Comparison of ENCODE assay signal across 19 cellular contexts in genomic region chr7:14786314-14786895, GRCh38.
DNase-seq lines count a peak whose midpoint lies in the region; ATAC-seq and TF ChIP-seq lines count a peak whose summit lies in the region.
"Had no signal": no experiment of that assay in that cellular context is flagged by ENCODE, and none has a peak within 500 bp of the region (broad histone marks: within the 10 kb centered on the region; RNA-seq: fewer than 3 reads in every experiment).

No MANE protein-coding gene starts in this region.

- 48 to 51% methylated on average over 9 of the region's 9 CpGs for WGBS in GM23248 (ENCODE audit: low coverage in 1 of 2, low lambda C conversion rate in 2 of 2, missing lambda C conversion rate in 2 of 2), 2 experiments

- ATAC-seq in WTC11 (peak; percentile 69), sciatic nerve (peak; percentile 39), T-helper 17 cell (no peak)
- ATAC-seq: K562 had no signal

- peaks cover 6% of the 10 kb centered on the region; the same call in 1 of the 2 replicates for H3K9me3 Mint-ChIP-seq in WTC11
- peaks cover 4% of the 10 kb centered on the region for H3K9me3 Mint-ChIP-seq in glutamatergic neuron (ENCODE audit: unreplicated experiment)
- H3K9me3 Mint-ChIP-seq in activated CD4-positive, alpha-beta memory T cell treated with anti-CD3 and anti-CD28 coated beads for 36 hours, result no peaks in the 10 kb centered on the region

- no peaks in the 10 kb centered on the region for H3K36me3 Mint-ChIP-seq in WTC11
- H3K36me3 Mint-ChIP-seq in glutamatergic neuron (ENCODE audit: unreplicated experiment), result no peaks in the 10 kb centered on the region
- H3K36me3 Mint-ChIP-seq in T-helper 17 cell (ENCODE audit: low read depth), result no peaks in the 10 kb centered on the region
- H3K36me3 Mint-ChIP-seq in activated CD4-positive, alpha-beta memory T cell treated with anti-CD3 and anti-CD28 coated beads for 36 hours, result no peaks in the 10 kb centered on the region

- H3K4me1 Mint-ChIP-seq in WTC11 (0 out of 2 replicates have a peak, but pooled peaks cover 5% of the 10 kb centered on the region), glutamatergic neuron (ENCODE audit: low read depth, unreplicated experiment) (peaks cover 11% of the 10 kb centered on the region), T-helper 17 cell (no peaks in the 10 kb centered on the region)
- H3K4me1 Mint-ChIP-seq in activated CD4-positive, alpha-beta memory T cell treated with anti-CD3 and anti-CD28 coated beads for 36 hours (ENCODE audit: low read depth), result no peaks in the 10 kb centered on the region

- no peak overlapping the region for H3K9ac ChIP-seq in GM23248
- H3K9ac ChIP-seq: BLaER1 treated with 17β-estradiol and CSF1 and Interleukin-3, amounts not matched to agents 10 nM and 100 nM had no signal

- H4K20me1 ChIP-seq in GM23248 (ENCODE audit: insufficient read depth), result no peaks in the 10 kb centered on the region
- H4K20me1 ChIP-seq: BLaER1 treated with 17β-estradiol and CSF1 and Interleukin-3, amounts not matched to agents 10 nM and 100 nM had no signal

- H3K4me3 ChIP-seq in GM23248, result no peak overlapping the region
- H3K4me3 ChIP-seq: BLaER1 treated with 17β-estradiol and CSF1 and Interleukin-3, amounts not matched to agents 10 nM and 100 nM; K562; MG63 had no signal

- no peaks in the 10 kb centered on the region for H3K27me3 ChIP-seq in GM23248 (replicated peaks; ENCODE audit: insufficient read depth)
- H3K27me3 ChIP-seq: BLaER1 treated with 17β-estradiol and CSF1 and Interleukin-3, amounts not matched to agents 10 nM and 100 nM; MG63 had no signal

- H3K4me2 ChIP-seq in GM23248 (ENCODE audit: unreplicated experiment), result no peak overlapping the region
- H3K4me2 ChIP-seq: BLaER1 treated with 17β-estradiol and CSF1 and Interleukin-3, amounts not matched to agents 10 nM and 100 nM had no signal

- H3K4me1 ChIP-seq in GM23248 (ENCODE audit: insufficient read depth), result no peaks in the 10 kb centered on the region
- H3K4me1 ChIP-seq: BLaER1 treated with 17β-estradiol and CSF1 and Interleukin-3, amounts not matched to agents 10 nM and 100 nM had no signal

- no peaks in the 10 kb centered on the region for H3K9me2 ChIP-seq in GM23248 (ENCODE audit: insufficient read depth)

- no peak for DNase-seq in GM23248
- no peak for DNase-seq in WTC11 (ENCODE audit: low spot score)
- peak; percentile 61 for DNase-seq in glutamatergic neuron
- DNase-seq in sciatic nerve (ENCODE audit: low spot score), result no peak
- DNase-seq in T-helper 17 cell, result no peak
- DNase-seq in activated CD4-positive, CD25-positive, alpha-beta regulatory T cell treated with anti-CD3 and anti-CD28 coated beads, Interleukin-2, amount 50 U/mL, for 72 hours, result no peak
- DNase-seq in activated CD4-positive, alpha-beta memory T cell treated with anti-CD3 and anti-CD28 coated beads for 36 hours, result no peak
- DNase-seq in NCI-H1105 treated with DMSO at 0.1 percent for 48 hours (lab: John Stamatoyannopoulos, UW), result no peak
- DNase-seq: CD4-positive, alpha-beta T cell; MG63; NCI-H1417; NCI-H1694; NCI-H2029 treated with DMSO at 0.1 percent for 48 hours; NCI-H526 treated with DMSO at 0.1 percent for 48 hours; RPMI8226; SHP77; SW 1271 had no signal

- H3K27me3 Mint-ChIP-seq in WTC11 (ENCODE audit: low read depth), result no peaks in the 10 kb centered on the region
- peaks cover 2% of the 10 kb centered on the region for H3K27me3 Mint-ChIP-seq in glutamatergic neuron (ENCODE audit: unreplicated experiment)
- no peaks in the 10 kb centered on the region for H3K27me3 Mint-ChIP-seq in T-helper 17 cell
- no peaks in the 10 kb centered on the region for H3K27me3 Mint-ChIP-seq in activated CD4-positive, alpha-beta memory T cell treated with anti-CD3 and anti-CD28 coated beads for 36 hours
- H3K27me3 Mint-ChIP-seq: CD4-positive, alpha-beta T cell had no signal

- CTCF ChIA-PET in WTC11 (lab: Charles Lee), result no interaction called here
- CTCF ChIA-PET in activated CD4-positive, alpha-beta memory T cell treated with anti-CD3 and anti-CD28 coated beads for 36 hours (lab: Charles Lee), result no interaction called here

- H3K27ac ChIP-seq in GM23248, result no peak overlapping the region
- H3K27ac ChIP-seq: BLaER1 treated with 17β-estradiol and CSF1 and Interleukin-3, amounts not matched to agents 10 nM and 100 nM had no signal

- no peaks in the 10 kb centered on the region for H3K79me2 ChIP-seq in GM23248 (ENCODE audit: insufficient read depth)

- intact Hi-C loops in sciatic nerve (cut with DNase I), result no loop called here
- intact Hi-C loops in activated CD4-positive, alpha-beta memory T cell treated with anti-CD3 and anti-CD28 coated beads for 36 hours (cut with micrococcal nuclease), result no loop called here

- POLR2A ChIA-PET in WTC11 (lab: Charles Lee), result no interaction called here
- POLR2A ChIA-PET in activated CD4-positive, alpha-beta memory T cell treated with anti-CD3 and anti-CD28 coated beads for 36 hours (lab: Charles Lee), result no interaction called here

- H3K27ac Mint-ChIP-seq in WTC11, result no peak overlapping the region
- H3K27ac Mint-ChIP-seq in glutamatergic neuron (ENCODE audit: unreplicated experiment), result peak overlapping the region; percentile 50
- no peak overlapping the region for H3K27ac Mint-ChIP-seq in T-helper 17 cell
- no peak overlapping the region for H3K27ac Mint-ChIP-seq in activated CD4-positive, alpha-beta memory T cell treated with anti-CD3 and anti-CD28 coated beads for 36 hours
- H3K27ac Mint-ChIP-seq: CD4-positive, alpha-beta T cell had no signal

- peak overlapping the region; percentile 10; the same call in 1 of the 2 replicates for H2AFZ ChIP-seq in GM23248

- no peak overlapping the region for H3K4me3 Mint-ChIP-seq in WTC11
- no peak overlapping the region for H3K4me3 Mint-ChIP-seq in glutamatergic neuron (ENCODE audit: unreplicated experiment)
- no peak overlapping the region for H3K4me3 Mint-ChIP-seq in T-helper 17 cell
- H3K4me3 Mint-ChIP-seq in activated CD4-positive, alpha-beta memory T cell treated with anti-CD3 and anti-CD28 coated beads for 36 hours, result no peak overlapping the region
- H3K4me3 Mint-ChIP-seq: CD4-positive, alpha-beta T cell had no signal

- H3K9me3 ChIP-seq in GM23248 (ENCODE audit: low read depth) (no peaks in the 10 kb centered on the region), T-helper 17 cell (ENCODE audit: control insufficient read depth, low read length, poor library complexity, severe bottlenecking) (no peaks in the 10 kb centered on the region)
- H3K9me3 ChIP-seq: BLaER1 treated with 17β-estradiol and CSF1 and Interleukin-3, amounts not matched to agents 10 nM and 100 nM; MG63 had no signal

- TF ChIP-seq CTCF in WTC11 (IDR thresholded peaks at IDR 0.05) (no peak), glutamatergic neuron (IDR thresholded peaks at IDR 0.05; ENCODE audit: partially characterized antibody, unreplicated experiment) (no peak)

- H3F3A ChIP-seq in GM23248 (ENCODE audit: insufficient read depth), result no peaks in the 10 kb centered on the region

- H3K36me3 ChIP-seq in GM23248 (ENCODE audit: low read depth), result no peaks in the 10 kb centered on the region
- H3K36me3 ChIP-seq: BLaER1 treated with 17β-estradiol and CSF1 and Interleukin-3, amounts not matched to agents 10 nM and 100 nM; MG63 had no signal

- in situ Hi-C loops in GM23248 (cut with MboI), result no loop called here

TF ChIP-seq in WTC11, 78 proteins besides CTCF, POLR2A, EP300 and RAD21 (continues in another document):
- TF ChIP-seq ZNF416 (CRISPR knock-in tag; IDR thresholded peaks at IDR 0.05), result no peak
- TF ChIP-seq FOXK1 (CRISPR knock-in tag; IDR thresholded peaks at IDR 0.05), result no peak
- TF ChIP-seq USF1 (CRISPR knock-in tag; IDR thresholded peaks at IDR 0.05), result no peak
- no peak for TF ChIP-seq E2F5 (CRISPR knock-in tag; IDR thresholded peaks at IDR 0.05)
- no peak for TF ChIP-seq FOXP4 (CRISPR knock-in tag; IDR thresholded peaks at IDR 0.05)
- no peak for TF ChIP-seq HMGXB4 (CRISPR knock-in tag; IDR thresholded peaks at IDR 0.05)
